Comparison of ENCODE assay signal across 8 cellular contexts in genomic region chr14:50944647-50945413, GRCh38. TPM values are rescaled to one million over a fixed set of nuclear protein-coding genes. Genes with fewer than 3 reads are reported as not detected.
DNase-seq lines count a peak whose midpoint lies in the region; ATAC-seq and TF ChIP-seq lines count a peak whose summit lies in the region.

No MANE protein-coding gene starts in this region.

- no peaks in the 10 kb centered on the region for H3K27me3 ChIP-seq in NT2/D1 (ENCODE audit: insufficient read depth, insufficient read length)
- no peaks in the 10 kb centered on the region for H3K27me3 ChIP-seq in mammary epithelial cell (ENCODE audit: insufficient read depth, low read length)
- no peaks in the 10 kb centered on the region for H3K27me3 ChIP-seq in stomach

- no peaks in the 10 kb centered on the region for H3K9me3 ChIP-seq in NT2/D1 (ENCODE audit: insufficient read depth, low read length)
- no peaks in the 10 kb centered on the region for H3K9me3 ChIP-seq in mammary epithelial cell (replicated peaks; ENCODE audit: insufficient read depth, low read length)
- H3K9me3 ChIP-seq in stomach, result no peaks in the 10 kb centered on the region

- peak overlapping the region; percentile 98 for H3K4me2 ChIP-seq in mammary epithelial cell (ENCODE audit: insufficient read depth, low read depth, low read length)

- no peak overlapping the region for H3K27ac Mint-ChIP-seq in T-helper 1 cell treated with Interleukin-12 subunit alpha and Interleukin-12 subunit beta and Interleukin-4 antibody, amounts not matched to agents 30 μg/mL and 1 μg/mL, for 36 hours

- H3K4me1 Mint-ChIP-seq in T-helper 1 cell treated with Interleukin-12 subunit alpha and Interleukin-12 subunit beta and Interleukin-4 antibody, amounts not matched to agents 30 μg/mL and 1 μg/mL, for 36 hours (ENCODE audit: low read depth), result peaks cover 7% of the 10 kb centered on the region

- TF ChIP-seq CTCF in mammary epithelial cell (conservative IDR thresholded peaks at IDR 0.05 in 1 of 2, IDR thresholded peaks at IDR 0.05 in 1 of 2; ENCODE audit: extremely low read depth in 1 of 2, insufficient read depth in 1 of 2, low read depth in 1 of 2, low read length in 2 of 2), result no peak
- no peak for TF ChIP-seq CTCF in stomach (IDR thresholded peaks at IDR 0.05)

- no peak for TF ChIP-seq POLR2A in stomach (IDR thresholded peaks at IDR 0.05)

- BruUV-seq in mammary epithelial cell (replicated peaks; lab: Mats Ljungman, UMichigan), result TSS peak; percentile 29

- H3K36me3 ChIP-seq in NT2/D1 (ENCODE audit: insufficient read depth, insufficient read length, low read length), result peaks cover 15% of the 10 kb centered on the region
- peaks cover 2% of the 10 kb centered on the region for H3K36me3 ChIP-seq in mammary epithelial cell (ENCODE audit: insufficient read depth, low read length)
- H3K36me3 ChIP-seq in stomach, result no peaks in the 10 kb centered on the region

- dilution Hi-C loops in mammary epithelial cell (cut with HindIII; ENCODE audit: low sequenced_read_pairs), result no loop called here

- H3K4me1 ChIP-seq in NT2/D1 (ENCODE audit: insufficient read depth, insufficient read length) (no peaks in the 10 kb centered on the region), mammary epithelial cell (ENCODE audit: insufficient read depth, low read length) (peaks cover 20% of the 10 kb centered on the region), stomach (peaks cover 0 to 20% (median 19%) of the 10 kb centered on the region in 4 donors)

- in situ Hi-C loops in mammary epithelial cell (cut with MboI; ENCODE audit: low sequenced_read_pairs in 2 of 2), result loop anchor here in 1 of 2 donors (25.0 kb wide), 1 partner anchor 842 kb away; no protein-coding TSS in a partner anchor

- H3K4me3 ChIP-seq in NT2/D1 (ENCODE audit: insufficient read length, low read depth) (peak overlapping the region; percentile 78), mammary epithelial cell (replicated peaks in 1 of 3; ENCODE audit: insufficient read depth in 1 of 3, low read depth in 2 of 3, low read length in 3 of 3) (peak overlapping the region; percentile 84 to 98 (median 87)), stomach (peak overlapping the region; percentile 69 to 95 (median 86))

- 4% methylated on average over 17 of the region's 29 CpGs for WGBS in mammary epithelial cell (ENCODE audit: low coverage, missing lambda C conversion rate)
- WGBS in stomach, 5 donors, result 3 to 10% (median 6%) methylated on average over 19 to 29 of the region's 29 CpGs

- TF ChIP-seq EP300 in stomach (IDR thresholded peaks at IDR 0.05), result no peak

- H3K27me3 Mint-ChIP-seq in T-helper 1 cell treated with Interleukin-12 subunit alpha and Interleukin-12 subunit beta and Interleukin-4 antibody, amounts not matched to agents 30 μg/mL and 1 μg/mL, for 36 hours (ENCODE audit: low read depth), result peaks cover 39% of the 10 kb centered on the region

- CTCF ChIA-PET in mammary epithelial cell (lab: Charles Lee; ENCODE audit: low non-redundant PET), result no interaction called here

- intact Hi-C loops in mammary epithelial cell (cut with micrococcal nuclease), result loop anchor here (1.0 kb wide), 1 partner anchor 10 kb away; no protein-coding TSS in a partner anchor
- intact Hi-C loops in stomach (cut with DNase I; ENCODE audit: low total_unique reads), result no loop called here

- H4K20me1 ChIP-seq in mammary epithelial cell (ENCODE audit: insufficient read depth, low read length), result no peaks in the 10 kb centered on the region

- peak overlapping the region; percentile 83 for H3K4me3 Mint-ChIP-seq in T-helper 1 cell treated with Interleukin-12 subunit alpha and Interleukin-12 subunit beta and Interleukin-4 antibody, amounts not matched to agents 30 μg/mL and 1 μg/mL, for 36 hours

- peak overlapping the region; percentile 76 for H3K9ac ChIP-seq in NT2/D1 (ENCODE audit: insufficient read length, low read depth)
- H3K9ac ChIP-seq in mammary epithelial cell (ENCODE audit: insufficient read depth, low read length), result peak overlapping the region; percentile 79

- H3K36me3 Mint-ChIP-seq in T-helper 1 cell treated with Interleukin-12 subunit alpha and Interleukin-12 subunit beta and Interleukin-4 antibody, amounts not matched to agents 30 μg/mL and 1 μg/mL, for 36 hours (ENCODE audit: low read depth), result no peaks in the 10 kb centered on the region

- H3K79me2 ChIP-seq in mammary epithelial cell (ENCODE audit: insufficient read depth, low read length), result peaks cover 36% of the 10 kb centered on the region

- H3K9me3 Mint-ChIP-seq in T-helper 1 cell treated with Interleukin-12 subunit alpha and Interleukin-12 subunit beta and Interleukin-4 antibody, amounts not matched to agents 30 μg/mL and 1 μg/mL, for 36 hours, result no peaks in the 10 kb centered on the region

- H3K27ac ChIP-seq in mammary epithelial cell (ENCODE audit: insufficient read depth, low read depth, low read length) (peak overlapping the region; percentile 82), stomach (peak overlapping the region; percentile 69 to 89 (median 85))

- H2AFZ ChIP-seq in mammary epithelial cell (ENCODE audit: low read depth, low read length), result peak overlapping the region; percentile 97

- ATAC-seq in HG02885 (IDR thresholded peaks at IDR 0.05; ENCODE audit: poor library complexity, unreplicated experiment) (peak; percentile 28), left lobe of liver (peak; percentile 50)

- no peak for DNase-seq in T-helper 1 cell
- DNase-seq in NT2/D1 (ENCODE audit: low read depth, low spot score), result no peak
- DNase-seq in mammary epithelial cell, result peak; percentile 80
- peak; percentile 83 for DNase-seq in left lobe of liver (ENCODE audit: low spot score)
- DNase-seq in stomach, result peak; percentile 50
- DNase-seq in activated effector memory CD4-positive, alpha-beta T cell treated with Interleukin-2 at 50 U/mL for 16 hours, result no peak

RNA-seq across cellular contexts. Expression of gene PYGL, which starts 0.5 kb away (rescaled TPM):
- total RNA-seq in mammary epithelial cell, result 100 to 1,000 TPM; 102 to 146 TPM
- polyA plus RNA-seq in mammary epithelial cell, result 132 TPM
- polyA minus RNA-seq in mammary epithelial cell, result 155 TPM
- total RNA-seq in left lobe of liver, result 99.1 TPM
- 10 to 100 TPM in 4 of 5 donors, 1 to 10 TPM in 1; 6.7 to 26.1 (median 17.4) TPM for total RNA-seq in stomach
- polyA plus RNA-seq in stomach, result 10 to 100 TPM; 10.4 to 35.6 (median 18.3) TPM

Comparison
In these comparisons a context has a peak if more than half of its experiments do, and no peak if none do; other contexts are left out.
1. DNase-seq: peak in mammary epithelial cell (single experiment), left lobe of liver (single experiment) and stomach (single experiment); none in T-helper 1 cell (0 of 5), NT2/D1 (single experiment) and activated effector memory CD4-positive, alpha-beta T cell treated with Interleukin-2 at 50 U/mL for 16 hours (single experiment).
2. Peak in every context shown above with its lines, with median percentiles within 50 percentile points of each other: H3K4me3 ChIP-seq.